ENCODE assay signal across 9 cellular contexts in the genomic region with DNA sequence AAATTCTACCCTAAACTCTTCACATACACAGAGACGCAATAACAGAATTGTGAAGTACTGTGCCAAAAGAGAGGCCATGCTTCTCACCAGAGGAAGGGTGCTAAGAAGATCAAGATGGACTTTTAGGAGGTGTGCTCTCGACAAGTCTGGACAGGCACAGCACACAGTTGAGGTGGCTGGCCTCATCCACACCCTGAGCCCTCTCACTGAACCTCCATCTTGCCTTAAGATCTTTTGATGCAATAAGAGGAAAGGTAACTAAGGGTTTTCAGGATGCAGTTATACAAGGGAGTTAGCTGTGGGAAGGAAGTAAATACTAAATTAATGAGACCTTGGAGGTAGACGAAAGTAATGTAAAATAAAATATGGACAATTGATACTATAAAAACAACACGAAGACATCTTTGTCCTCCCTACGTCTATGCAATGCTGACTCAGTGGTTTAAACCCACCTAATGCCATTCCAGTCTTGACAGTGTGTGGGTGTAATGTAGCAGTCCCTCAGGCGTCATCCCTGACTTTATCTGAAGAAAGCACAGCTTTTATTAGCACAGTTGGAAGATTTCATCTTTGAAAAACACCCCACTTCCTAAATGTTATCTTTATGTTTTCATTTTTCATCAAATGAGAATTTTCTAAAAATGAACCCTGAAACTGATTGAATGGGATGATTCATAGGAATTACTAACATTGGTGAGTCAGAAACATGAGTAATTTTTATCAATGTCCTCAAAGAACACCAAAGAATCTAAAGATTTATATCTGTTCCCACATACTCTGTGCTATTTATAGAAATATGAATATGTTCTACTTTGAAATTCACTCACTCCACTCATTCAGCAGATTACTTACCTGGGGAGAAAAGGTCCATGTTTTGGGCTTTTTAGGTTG. TPM values are rescaled to one million over a fixed set of nuclear protein-coding genes. Genes with fewer than 3 reads are reported as not detected.
DNase-seq lines count a peak whose midpoint lies in the region; TF ChIP-seq lines count a peak whose summit lies in the region.
"Had no signal": no experiment of that assay in that cellular context is flagged by ENCODE, and none has a peak within 500 bp of the region (broad histone marks: within the 10 kb centered on the region; RNA-seq: fewer than 3 reads in every experiment).

No MANE protein-coding gene starts in this region.

- no peak for TF ChIP-seq CTCF in fibroblast of villous mesenchyme (IDR thresholded peaks at IDR 0.05; ENCODE audit: insufficient read depth, low read depth, low read length)

- H3K4me1 ChIP-seq in HAP-1: no peaks in the 10 kb centered on the region

- peaks cover 52% of the 10 kb centered on the region for H3K4me1 Mint-ChIP-seq in activated naive CD4-positive, alpha-beta T cell treated with anti-CD3 and anti-CD28 coated beads for 36 hours (ENCODE audit: low read depth)

- peaks cover 1% of the 10 kb centered on the region for H3K27me3 Mint-ChIP-seq in activated naive CD4-positive, alpha-beta T cell treated with anti-CD3 and anti-CD28 coated beads for 36 hours (ENCODE audit: low read depth)

- in situ Hi-C loops in HAP-1 (cut with MboI; ENCODE audit: low sequenced_read_pairs): no loop called here

- peaks cover 2% of the 10 kb centered on the region; the same call in 1 of the 2 replicates for H3K27me3 ChIP-seq in HAP-1 (ENCODE audit: low read depth)

- H3K4me3 ChIP-seq in fibroblast of villous mesenchyme (ENCODE audit: low read depth, low read length) (no peak overlapping the region), HAP-1 (no peak overlapping the region)

- H3K27ac Mint-ChIP-seq in activated naive CD4-positive, alpha-beta T cell treated with anti-CD3 and anti-CD28 coated beads for 36 hours: peak overlapping the region; percentile 70

- CTCF ChIA-PET in activated naive CD4-positive, alpha-beta T cell treated with anti-CD3 and anti-CD28 coated beads for 36 hours (lab: Charles Lee): interaction anchor here (0.7 to 1.5 kb wide), 3 partner anchors 9 to 31 kb away, joined by 3 read pairs; no protein-coding TSS in a partner anchor

- peaks cover 10% of the 10 kb centered on the region for H3K36me3 Mint-ChIP-seq in activated naive CD4-positive, alpha-beta T cell treated with anti-CD3 and anti-CD28 coated beads for 36 hours (ENCODE audit: low read depth)

- no peaks in the 10 kb centered on the region for H3K36me3 ChIP-seq in HAP-1 (replicated peaks)

- H3K4me3 Mint-ChIP-seq in activated naive CD4-positive, alpha-beta T cell treated with anti-CD3 and anti-CD28 coated beads for 36 hours: no peak overlapping the region

- H3K9me3 Mint-ChIP-seq in activated naive CD4-positive, alpha-beta T cell treated with anti-CD3 and anti-CD28 coated beads for 36 hours: peaks cover 20% of the 10 kb centered on the region

- no peak for DNase-seq in activated naive CD4-positive, alpha-beta T cell treated with anti-CD3 and anti-CD28 coated beads for 36 hours
- no peak for DNase-seq in activated naive CD4-positive, alpha-beta T cell treated with anti-CD3 and anti-CD28 coated beads, Interleukin-2, amount 50 U/mL, for 16 hours
- DNase-seq in SW480 (ENCODE audit: low spot score) (peak; percentile 73), fibroblast of villous mesenchyme (ENCODE audit: low read depth) (peak; percentile 88), stromal cell of bone marrow (ENCODE audit: low read depth) (peak; percentile 74), NCI-H146 treated with DMSO at 0.1 percent for 48 hours (lab: John Stamatoyannopoulos, UW; ENCODE audit: unreplicated experiment) (no peak), HAP-1 (ENCODE audit: low spot score in 2 of 2) (no peak)
- no peak for DNase-seq in stimulated activated naive CD4-positive, alpha-beta T cell (lab: John Stamatoyannopoulos, UW)
- DNase-seq: NCI-H1417 treated with DMSO at 0.1 percent for 48 hours had no signal

- H3K9me3 ChIP-seq in HAP-1: no peaks in the 10 kb centered on the region

- intact Hi-C loops in activated naive CD4-positive, alpha-beta T cell treated with anti-CD3 and anti-CD28 coated beads for 36 hours (cut with micrococcal nuclease): loop anchor here (1.0 kb wide), 1 partner anchor 15 kb away; no protein-coding TSS in a partner anchor

RNA-seq across cellular contexts. Expression of a gene that starts 34.0 kb away (rescaled TPM):
- total RNA-seq in activated naive CD4-positive, alpha-beta T cell treated with anti-CD3 and anti-CD28 coated beads for 36 hours: under 1 TPM; 0.17 to 0.38 TPM
- total RNA-seq in fibroblast of villous mesenchyme: 2.2 and 2.9 TPM in 2 replicates

RNA-seq across cellular contexts. Expression of a gene that starts 55.2 kb away (rescaled TPM):
- 1 to 10 TPM; 1.1 to 1.3 TPM for total RNA-seq in activated naive CD4-positive, alpha-beta T cell treated with anti-CD3 and anti-CD28 coated beads for 36 hours
- total RNA-seq in fibroblast of villous mesenchyme: 4.3 and 4.8 TPM in 2 replicates

Comparison
In these comparisons a context has a peak if more than half of its experiments do, and no peak if none do; other contexts are left out.
1. DNase-seq: peak in SW480 (single experiment), fibroblast of villous mesenchyme (single experiment) and stromal cell of bone marrow (single experiment); none in activated naive CD4-positive, alpha-beta T cell treated with anti-CD3 and anti-CD28 coated beads for 36 hours (single experiment), activated naive CD4-positive, alpha-beta T cell treated with anti-CD3 and anti-CD28 coated beads, Interleukin-2, amount 50 U/mL, for 16 hours (single experiment), NCI-H146 treated with DMSO at 0.1 percent for 48 hours (single experiment), HAP-1 (0 of 2) and stimulated activated naive CD4-positive, alpha-beta T cell (0 of 6).